In the genomic region with DNA sequence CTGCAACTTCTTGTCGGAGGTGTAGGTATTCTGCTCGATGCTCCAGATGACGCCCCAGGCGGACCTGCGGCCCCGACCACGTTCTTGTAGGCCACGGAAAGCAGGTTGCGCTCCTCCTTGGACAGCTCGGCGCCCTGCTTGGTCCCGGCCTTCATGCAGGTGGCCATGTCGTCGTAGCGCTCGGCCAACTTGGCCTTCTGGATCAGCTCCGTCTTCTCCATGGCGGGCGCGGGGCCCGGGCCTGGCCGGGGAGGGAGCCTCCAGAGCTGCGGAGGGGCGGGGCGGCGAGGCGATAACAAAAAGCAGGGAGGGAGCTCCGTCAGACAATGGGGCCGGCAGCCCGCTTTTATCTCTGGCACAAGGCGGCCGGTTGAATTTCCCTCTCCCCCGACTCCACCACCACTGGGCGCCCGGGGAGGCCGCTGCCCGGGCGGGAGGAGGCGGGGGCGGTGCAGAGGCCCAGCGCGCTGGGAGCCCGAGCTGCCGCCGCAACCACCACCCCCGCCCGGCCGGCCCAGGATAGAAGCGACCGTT, we compare ENCODE assay signal across 13 cellular contexts. TPM values are rescaled to one million over a fixed set of nuclear protein-coding genes. Genes with fewer than 3 reads are reported as not detected.
DNase-seq lines count a peak whose midpoint lies in the region; ATAC-seq and TF ChIP-seq lines count a peak whose summit lies in the region.
"Had no signal": no experiment of that assay in that cellular context is flagged by ENCODE, and none has a peak within 500 bp of the region (broad histone marks: within the 10 kb centered on the region; RNA-seq: fewer than 3 reads in every experiment).

No MANE protein-coding gene starts in this region.

- no peaks in the 10 kb centered on the region for H3K4me1 ChIP-seq in left lung
- H3K4me1 ChIP-seq in thoracic aorta (ENCODE audit: control insufficient read depth in 1 of 2, low read depth in 2 of 2): no peaks in the 10 kb centered on the region
- no peaks in the 10 kb centered on the region for H3K4me1 ChIP-seq in Peyer's patch

- TF ChIP-seq POLR2A in Peyer's patch (IDR thresholded peaks at IDR 0.05): no peak

- no peak overlapping the region for H3K4me3 ChIP-seq in epithelial cell of esophagus (ENCODE audit: low read length)
- no peak overlapping the region for H3K4me3 ChIP-seq in left lung
- peak overlapping the region; percentile 65 for H3K4me3 ChIP-seq in thoracic aorta
- H3K4me3 ChIP-seq in Peyer's patch: peak overlapping the region in 2 of 4 donors; percentile 26 to 30

- DNase-seq in NCI-H2227 (lab: John Stamatoyannopoulos, UW; ENCODE audit: unreplicated experiment): peak; percentile 36
- DNase-seq in epithelial cell of esophagus (ENCODE audit: low read depth): peak; percentile 3
- DNase-seq in left lung: peak in 1 of 2 donors; percentile 69
- no peak for DNase-seq in thoracic aorta (ENCODE audit: low spot score)
- no peak for DNase-seq in Peyer's patch
- DNase-seq in stimulated activated CD4-positive, alpha-beta T cell treated with anti-CD3 and anti-CD28 coated beads, Interleukin-1b, Interleukin-23, amount 100 ng/mL, for 48 hours: no peak
- no peak for DNase-seq in GM19240 (ENCODE audit: insufficient read length, low spot score)
- DNase-seq: DND-41; effector CD8-positive, alpha-beta T cell; mammary epithelial cell; NCI-H345; T-cell had no signal

- ATAC-seq in left lung: peak; percentile 69
- no peak for ATAC-seq in thoracic aorta (ENCODE audit: insufficient number of reproducible peaks, low FRiP score, low read depth)
- no peak for ATAC-seq in HG03521 (IDR thresholded peaks at IDR 0.05; ENCODE audit: unreplicated experiment)
- ATAC-seq: T-cell had no signal

- intact Hi-C loops in left lung (cut with DNase I): no loop called here

- no peaks in the 10 kb centered on the region for H3K36me3 ChIP-seq in left lung
- no peaks in the 10 kb centered on the region for H3K36me3 ChIP-seq in thoracic aorta
- no peaks in the 10 kb centered on the region for H3K36me3 ChIP-seq in Peyer's patch

- H3K9me3 ChIP-seq in left lung: no peaks in the 10 kb centered on the region
- H3K9me3 ChIP-seq in thoracic aorta: no peaks in the 10 kb centered on the region
- no peaks in the 10 kb centered on the region for H3K9me3 ChIP-seq in Peyer's patch

- H3K27ac ChIP-seq in left lung (no peak overlapping the region), thoracic aorta (peak overlapping the region; percentile 38 to 72), Peyer's patch (no peak overlapping the region)

- H3K27me3 ChIP-seq in left lung (peaks cover 4 to 13% of the 10 kb centered on the region in 2 donors), thoracic aorta (replicated peaks; ENCODE audit: insufficient read depth) (no peaks in the 10 kb centered on the region), Peyer's patch (no peaks in the 10 kb centered on the region)

- TF ChIP-seq CTCF in epithelial cell of esophagus (IDR thresholded peaks at IDR 0.05; ENCODE audit: insufficient read depth, low read depth, low read length, missing control alignments) (no peak), left lung (IDR thresholded peaks at IDR 0.05) (no peak), thoracic aorta (IDR thresholded peaks at IDR 0.05) (no peak), Peyer's patch (IDR thresholded peaks at IDR 0.05) (no peak)

RNA-seq across cellular contexts. Expression of gene DRP2, which starts 28.3 kb away (rescaled TPM):
- total RNA-seq in left lung (under 1 TPM; 0.08 to 0.09 TPM), thoracic aorta (under 1 TPM; 0.14 to 0.99 TPM), Peyer's patch (1 to 10 TPM in 1 of 4 donors, under 1 TPM in 1, not detected in 2; 0.19 to 2.5 TPM)

Comparison
In these comparisons a context has a peak if more than half of its experiments do, and no peak if none do; other contexts are left out.
1. DNase-seq: peak in NCI-H2227 (single experiment) and epithelial cell of esophagus (single experiment); none in thoracic aorta (single experiment), Peyer's patch (0 of 3), stimulated activated CD4-positive, alpha-beta T cell treated with anti-CD3 and anti-CD28 coated beads, Interleukin-1b, Interleukin-23, amount 100 ng/mL, for 48 hours (single experiment) and GM19240 (single experiment).
2. H3K27ac ChIP-seq: peak in thoracic aorta (2 of 2); none in left lung (0 of 2) and Peyer's patch (0 of 4).